12 cellular contexts compared by ENCODE assay signal in genomic region chr2:134273240-134273983, GRCh38.
"Had no signal": no experiment of that assay in that cellular context is flagged by ENCODE, and none has a peak within 500 bp of the region (broad histone marks: within the 10 kb centered on the region; RNA-seq: fewer than 3 reads in every experiment).

No MANE protein-coding gene starts in this region.

- H3K36me3 ChIP-seq: thyroid gland had no signal

- H3K9me3 ChIP-seq: mucosa of descending colon, thyroid gland had no signal

- H3K27me3 Mint-ChIP-seq: activated naive CD8-positive, alpha-beta T cell; activated T-cell treated with anti-CD3 and anti-CD28 coated beads, Interleukin-2, amount 50 U/mL, for 24 hours had no signal

- H3K4me3 Mint-ChIP-seq: activated naive CD8-positive, alpha-beta T cell; activated T-cell treated with anti-CD3 and anti-CD28 coated beads, Interleukin-2, amount 50 U/mL, for 24 hours; endodermal cell; immature natural killer cell had no signal

- DNase-seq: activated CD4-positive, CD25-positive, alpha-beta regulatory T cell; activated effector memory CD4-positive, alpha-beta T cell treated with Interleukin-2 at 50 U/mL for 16 hours; activated T-cell treated with anti-CD3 and anti-CD28 coated beads, Interleukin-2, amount 50 U/mL, for 24 hours; amygdala; endodermal cell; immature natural killer cell; left cardiac atrium; mucosa of descending colon; T-helper 2 cell; thyroid gland had no signal

- H3K9me3 Mint-ChIP-seq: endodermal cell had no signal

- H3K27ac Mint-ChIP-seq: activated T-cell treated with anti-CD3 and anti-CD28 coated beads, Interleukin-2, amount 50 U/mL, for 24 hours; endodermal cell; immature natural killer cell had no signal

- H3K27ac ChIP-seq: thyroid gland had no signal

- H3K4me3 ChIP-seq: mucosa of descending colon, skin epidermis, thyroid gland had no signal

- H3K27me3 ChIP-seq: thyroid gland had no signal

- ATAC-seq: mucosa of descending colon had no signal
